ENCODE assay signal across 1 cellular context in genomic region chr12:7302536-7303113, GRCh38.
A peak's percentile ranks its signal among the peaks of the same experiment; 100 is the strongest.
TF ChIP-seq lines count a peak whose summit lies in the region.

No MANE protein-coding gene starts in this region.

TF ChIP-seq in K562, 482 proteins besides CTCF, POLR2A, EP300 and RAD21 (continued from another document and continues in another):
- TF ChIP-seq ARID3A (IDR thresholded peaks at IDR 0.05; ENCODE audit: borderline replicate concordance, low read depth, low read length) (no peak), NCOR1 (IDR thresholded peaks at IDR 0.05) (peak; percentile 26; the same call in 1 of the 2 replicates), SUPT5H (IDR thresholded peaks at IDR 0.05) (no peak), MCM7 (IDR thresholded peaks at IDR 0.05) (no peak), DEAF1 (CRISPR knock-in tag; IDR thresholded peaks at IDR 0.05) (no peak), HDAC2 (IDR thresholded peaks at IDR 0.05) (peak; percentile 65; the same call in 1 of the 2 replicates), POLR3A (IDR thresholded peaks at IDR 0.05; ENCODE audit: borderline replicate concordance, extremely low read depth, insufficient read depth, insufficient read length) (no peak), NCOA4 (IDR thresholded peaks at IDR 0.05; ENCODE audit: partially characterized antibody) (no peak), HDAC1 (IDR thresholded peaks at IDR 0.05) (peak in 1 of 2 experiments; percentile 19; a peak in 1 of 4 replicates), POU5F1 (IDR thresholded peaks at IDR 0.05; ENCODE audit: borderline replicate concordance, low read depth, low read length, partially characterized antibody) (no peak), ELF4 (CRISPR knock-in tag; IDR thresholded peaks at IDR 0.05) (no peak), CEBPZ (IDR thresholded peaks at IDR 0.05; ENCODE audit: borderline replicate concordance, low read depth, low read length) (no peak), ETV5 (CRISPR knock-in tag; IDR thresholded peaks at IDR 0.05; ENCODE audit: low read depth) (no peak), ETS1 (conservative IDR thresholded peaks at IDR 0.05; ENCODE audit: control insufficient read depth, low read depth, low read length) (no peak), SIX5 (IDR thresholded peaks at IDR 0.05; ENCODE audit: borderline replicate concordance in 1 of 2, insufficient read depth in 1 of 2, low read depth in 1 of 2, low read length in 2 of 2) (no peak), RNF2 (IDR thresholded peaks at IDR 0.05) (0 out of 2 replicates have a peak, but pooled peaks have one; percentile 36), HNRNPUL1 (IDR thresholded peaks at IDR 0.05; ENCODE audit: low read length) (no peak), KDM5B (IDR thresholded peaks at IDR 0.05; ENCODE audit: insufficient replicate concordance, low read depth, low read length) (no peak), BCL6 (CRISPR knock-in tag; IDR thresholded peaks at IDR 0.05) (no peak), FUS (optimal IDR thresholded peaks at IDR 0.05; ENCODE audit: low read depth, low read length) (no peak), ZNF589 (CRISPR knock-in tag; IDR thresholded peaks at IDR 0.05; ENCODE audit: low read depth) (no peak), JUN (IDR thresholded peaks at IDR 0.05; ENCODE audit: borderline replicate concordance, low read depth, low read length) (peak; percentile 70), JUN (CRISPR knock-in tag; IDR thresholded peaks at IDR 0.05; ENCODE audit: borderline replicate concordance) (no peak), FOSL1 (tag; conservative IDR thresholded peaks at IDR 0.05) (peak; percentile 71; the same call in 1 of the 2 replicates), GTF2A2 (tag; IDR thresholded peaks at IDR 0.05) (no peak), ZNF699 (CRISPR knock-in tag; IDR thresholded peaks at IDR 0.05; ENCODE audit: insufficient replicate concordance) (no peak), STAG1 (CRISPR knock-in tag; IDR thresholded peaks at IDR 0.05; ENCODE audit: borderline replicate concordance) (no peak), U2AF1 (optimal IDR thresholded peaks at IDR 0.05; ENCODE audit: low read depth, low read length) (no peak), HDGF (IDR thresholded peaks at IDR 0.05) (no peak), KLF1 (tag; IDR thresholded peaks at IDR 0.05) (no peak), NCOA2 (IDR thresholded peaks at IDR 0.05; ENCODE audit: partially characterized antibody in 2 of 2) (no peak), KLF6 (CRISPR knock-in tag; IDR thresholded peaks at IDR 0.05; ENCODE audit: borderline replicate concordance) (no peak), AFF4 (CRISPR knock-in tag; IDR thresholded peaks at IDR 0.05) (no peak), YBX1 (IDR thresholded peaks at IDR 0.05) (no peak), MBD2 (IDR thresholded peaks at IDR 0.05; ENCODE audit: borderline replicate concordance, low read depth) (no peak), NR2C2 (CRISPR knock-in tag; IDR thresholded peaks at IDR 0.05) (no peak), NR2C2 (tag; IDR thresholded peaks at IDR 0.05) (no peak), E2F4 (CRISPR knock-in tag; IDR thresholded peaks at IDR 0.05; ENCODE audit: low read depth) (no peak), KLF16 (IDR thresholded peaks at IDR 0.05) (no peak), KAT8 (IDR thresholded peaks at IDR 0.05; ENCODE audit: low read depth) (no peak), SRSF9 (IDR thresholded peaks at IDR 0.05; ENCODE audit: borderline replicate concordance, low read depth, low read length) (no peak), ZNF408 (CRISPR knock-in tag; IDR thresholded peaks at IDR 0.05; ENCODE audit: low read depth) (no peak), MAFK (IDR thresholded peaks at IDR 0.05; ENCODE audit: low read length) (no peak), ZNF217 (CRISPR knock-in tag; IDR thresholded peaks at IDR 0.05) (no peak), HNRNPLL (IDR thresholded peaks at IDR 0.05; ENCODE audit: low read depth, low read length, poor library complexity, severe bottlenecking) (no peak), ZNF324 (CRISPR knock-in tag; IDR thresholded peaks at IDR 0.05) (no peak), CHD1 (IDR thresholded peaks at IDR 0.05; ENCODE audit: low read length) (no peak)
- TF ChIP-seq, protein P1, sequence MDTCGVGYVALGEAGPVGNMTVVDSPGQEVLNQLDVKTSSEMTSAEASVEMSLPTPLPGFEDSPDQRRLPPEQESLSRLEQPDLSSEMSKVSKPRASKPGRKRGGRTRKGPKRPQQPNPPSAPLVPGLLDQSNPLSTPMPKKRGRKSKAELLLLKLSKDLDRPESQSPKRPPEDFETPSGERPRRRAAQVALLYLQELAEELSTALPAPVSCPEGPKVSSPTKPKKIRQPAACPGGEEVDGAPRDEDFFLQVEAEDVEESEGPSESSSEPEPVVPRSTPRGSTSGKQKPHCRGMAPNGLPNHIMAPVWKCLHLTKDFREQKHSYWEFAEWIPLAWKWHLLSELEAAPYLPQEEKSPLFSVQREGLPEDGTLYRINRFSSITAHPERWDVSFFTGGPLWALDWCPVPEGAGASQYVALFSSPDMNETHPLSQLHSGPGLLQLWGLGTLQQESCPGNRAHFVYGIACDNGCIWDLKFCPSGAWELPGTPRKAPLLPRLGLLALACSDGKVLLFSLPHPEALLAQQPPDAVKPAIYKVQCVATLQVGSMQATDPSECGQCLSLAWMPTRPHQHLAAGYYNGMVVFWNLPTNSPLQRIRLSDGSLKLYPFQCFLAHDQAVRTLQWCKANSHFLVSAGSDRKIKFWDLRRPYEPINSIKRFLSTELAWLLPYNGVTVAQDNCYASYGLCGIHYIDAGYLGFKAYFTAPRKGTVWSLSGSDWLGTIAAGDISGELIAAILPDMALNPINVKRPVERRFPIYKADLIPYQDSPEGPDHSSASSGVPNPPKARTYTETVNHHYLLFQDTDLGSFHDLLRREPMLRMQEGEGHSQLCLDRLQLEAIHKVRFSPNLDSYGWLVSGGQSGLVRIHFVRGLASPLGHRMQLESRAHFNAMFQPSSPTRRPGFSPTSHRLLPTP (IDR thresholded peaks at IDR 0.05; ENCODE audit: borderline replicate concordance, extremely low read depth, insufficient read length): no peak
- TF ChIP-seq, protein P2, sequence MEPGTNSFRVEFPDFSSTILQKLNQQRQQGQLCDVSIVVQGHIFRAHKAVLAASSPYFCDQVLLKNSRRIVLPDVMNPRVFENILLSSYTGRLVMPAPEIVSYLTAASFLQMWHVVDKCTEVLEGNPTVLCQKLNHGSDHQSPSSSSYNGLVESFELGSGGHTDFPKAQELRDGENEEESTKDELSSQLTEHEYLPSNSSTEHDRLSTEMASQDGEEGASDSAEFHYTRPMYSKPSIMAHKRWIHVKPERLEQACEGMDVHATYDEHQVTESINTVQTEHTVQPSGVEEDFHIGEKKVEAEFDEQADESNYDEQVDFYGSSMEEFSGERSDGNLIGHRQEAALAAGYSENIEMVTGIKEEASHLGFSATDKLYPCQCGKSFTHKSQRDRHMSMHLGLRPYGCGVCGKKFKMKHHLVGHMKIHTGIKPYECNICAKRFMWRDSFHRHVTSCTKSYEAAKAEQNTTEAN (CRISPR knock-in tag; IDR thresholded peaks at IDR 0.05): no peak
- TF ChIP-seq, protein P3, sequence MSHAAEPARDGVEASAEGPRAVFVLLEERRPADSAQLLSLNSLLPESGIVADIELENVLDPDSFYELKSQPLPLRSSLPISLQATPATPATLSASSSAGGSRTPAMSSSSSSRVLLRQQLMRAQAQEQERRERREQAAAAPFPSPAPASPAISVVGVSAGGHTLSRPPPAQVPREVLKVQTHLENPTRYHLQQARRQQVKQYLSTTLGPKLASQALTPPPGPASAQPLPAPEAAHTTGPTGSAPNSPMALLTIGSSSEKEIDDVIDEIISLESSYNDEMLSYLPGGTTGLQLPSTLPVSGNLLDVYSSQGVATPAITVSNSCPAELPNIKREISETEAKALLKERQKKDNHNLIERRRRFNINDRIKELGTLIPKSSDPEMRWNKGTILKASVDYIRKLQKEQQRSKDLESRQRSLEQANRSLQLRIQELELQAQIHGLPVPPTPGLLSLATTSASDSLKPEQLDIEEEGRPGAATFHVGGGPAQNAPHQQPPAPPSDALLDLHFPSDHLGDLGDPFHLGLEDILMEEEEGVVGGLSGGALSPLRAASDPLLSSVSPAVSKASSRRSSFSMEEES (CRISPR knock-in tag; IDR thresholded peaks at IDR 0.05): no peak
